ENCODE assay signal across 18 cellular contexts in the genomic region with DNA sequence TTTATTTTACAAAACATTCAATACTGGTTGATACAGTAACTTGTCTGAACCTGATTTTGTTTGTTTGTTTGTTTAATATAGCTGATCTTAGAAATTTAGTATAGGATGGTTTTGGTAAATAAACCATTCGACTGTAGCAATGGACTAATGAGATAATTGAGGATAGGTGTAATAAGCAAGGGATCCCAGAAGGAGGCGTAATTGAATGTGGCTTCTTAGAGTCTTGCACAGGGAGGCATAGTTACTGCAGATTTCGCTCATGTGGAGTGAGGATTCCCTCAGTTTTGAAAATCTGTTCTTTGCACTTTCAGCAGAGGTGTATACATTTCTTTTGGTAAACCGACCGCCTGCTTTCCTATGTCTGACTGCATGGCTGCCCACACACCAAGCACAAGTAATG.
A peak's percentile ranks its signal among the peaks of the same experiment; 100 is the strongest.
DNase-seq lines count a peak whose midpoint lies in the region; ATAC-seq and TF ChIP-seq lines count a peak whose summit lies in the region.
"Had no signal": no experiment of that assay in that cellular context is flagged by ENCODE, and none has a peak within 500 bp of the region (broad histone marks: within the 10 kb centered on the region; RNA-seq: fewer than 3 reads in every experiment).

No MANE protein-coding gene starts in this region.

- H3K36me3 ChIP-seq in DND-41 (ENCODE audit: insufficient read depth, low read length) (no peaks in the 10 kb centered on the region), WERI-Rb-1 (no peaks in the 10 kb centered on the region), thyroid gland (no peaks in the 10 kb centered on the region)
- H3K36me3 ChIP-seq: BLaER1, vagina had no signal

- no peak for DNase-seq in DND-41
- DNase-seq in KBM-7, result peak; percentile 9
- DNase-seq in WERI-Rb-1, result no peak
- DNase-seq in medulla oblongata (ENCODE audit: extremely low spot score), result peak; percentile 3
- no peak for DNase-seq in thyroid gland
- DNase-seq: activated CD4-positive, alpha-beta memory T cell treated with anti-CD3 and anti-CD28 coated beads, Interleukin-2, amount 10 ng/mL, durations not matched to agents 7 days and 5 days; activated effector memory CD4-positive, alpha-beta T cell treated with anti-CD3 and anti-CD28 coated beads, Interleukin-2, amount 50 U/mL, for 16 hours; effector memory CD4-positive, alpha-beta T cell; NCI-H1105 treated with DMSO at 0.1 percent for 48 hours; stimulated activated naive CD4-positive, alpha-beta T cell had no signal

- WGBS in thyroid gland, 2 donors, result 73% methylated on average over 5 of the region's 5 CpGs

- H4K20me1 ChIP-seq in DND-41 (ENCODE audit: insufficient read depth, low read length), result no peaks in the 10 kb centered on the region
- H4K20me1 ChIP-seq: BLaER1 had no signal

- intact Hi-C loops in thyroid gland (cut with DNase I), result no loop called here

- H3K4me1 ChIP-seq in DND-41 (ENCODE audit: insufficient read depth, low read length), result no peaks in the 10 kb centered on the region
- no peaks in the 10 kb centered on the region for H3K4me1 ChIP-seq in thyroid gland
- H3K4me1 ChIP-seq: BLaER1, vagina had no signal

- TF ChIP-seq POLR2A in thyroid gland (IDR thresholded peaks at IDR 0.05), result no peak

- H3K27ac ChIP-seq in DND-41 (ENCODE audit: low read length) (no peak overlapping the region), WERI-Rb-1 (no peak overlapping the region), thyroid gland (no peak overlapping the region)
- H3K27ac ChIP-seq: BLaER1, vagina had no signal

- H3K79me2 ChIP-seq in DND-41 (ENCODE audit: insufficient read depth, low read length), result no peaks in the 10 kb centered on the region

- no peak overlapping the region for H3K4me2 ChIP-seq in DND-41 (ENCODE audit: insufficient read depth, low read length)
- H3K4me2 ChIP-seq: BLaER1 had no signal

- no peak overlapping the region for H3K4me3 ChIP-seq in DND-41 (ENCODE audit: low read depth in 1 of 2, low read length in 2 of 2)
- H3K4me3 ChIP-seq in WERI-Rb-1 (ENCODE audit: low read depth, low read length), result no peak overlapping the region
- no peak overlapping the region for H3K4me3 ChIP-seq in thyroid gland (replicated peaks in 1 of 3)
- H3K4me3 ChIP-seq: BLaER1, vagina had no signal

- in situ Hi-C loops in KBM-7 (cut with MboI; ENCODE audit: low pct_unique_long_range_greater_than_20kb, low sequenced_read_pairs), result no loop called here

- H3K27me3 ChIP-seq in DND-41 (ENCODE audit: insufficient read depth, low read length, poor library complexity) (no peaks in the 10 kb centered on the region), WERI-Rb-1 (ENCODE audit: insufficient read depth, low read depth, severe bottlenecking) (no peaks in the 10 kb centered on the region), thyroid gland (no peaks in the 10 kb centered on the region)
- H3K27me3 ChIP-seq: BLaER1, vagina had no signal

- ATAC-seq in DND-41 (ENCODE audit: insufficient read depth, low read depth) (no peak), HG03108 (IDR thresholded peaks at IDR 0.05; ENCODE audit: unreplicated experiment) (no peak), HG03196 (IDR thresholded peaks at IDR 0.05; ENCODE audit: unreplicated experiment) (no peak), GM19452 (IDR thresholded peaks at IDR 0.05; ENCODE audit: unreplicated experiment) (no peak)
- ATAC-seq: left lobe of liver; natural killer cell treated with Interleukin-12 subunit alpha and Interleukin-12 subunit beta and Interleukin-15 and Interleukin-18, amount 100 ng/mL, for 72 hours; Right ventricle myocardium inferior had no signal

- TF ChIP-seq CTCF in DND-41 (IDR thresholded peaks at IDR 0.05; ENCODE audit: borderline replicate concordance, extremely low read depth, low read length, poor library complexity, severe bottlenecking), result peak; percentile 5
- peak; percentile 38; the same call in 1 of the 2 replicates for TF ChIP-seq CTCF in WERI-Rb-1 (IDR thresholded peaks at IDR 0.05; ENCODE audit: low read depth, low read length)
- no peak for TF ChIP-seq CTCF in thyroid gland (IDR thresholded peaks at IDR 0.05)

- H2AFZ ChIP-seq in DND-41 (ENCODE audit: low read depth, low read length), result no peak overlapping the region

- no peak overlapping the region for H3K9ac ChIP-seq in DND-41 (ENCODE audit: low read depth, low read length)
- H3K9ac ChIP-seq: BLaER1 had no signal

- no peaks in the 10 kb centered on the region for H3K9me3 ChIP-seq in DND-41 (ENCODE audit: insufficient read depth, low read length, severe bottlenecking)
- no peaks in the 10 kb centered on the region for H3K9me3 ChIP-seq in WERI-Rb-1 (ENCODE audit: severe bottlenecking)
- no peaks in the 10 kb centered on the region for H3K9me3 ChIP-seq in thyroid gland
- H3K9me3 ChIP-seq: BLaER1, vagina had no signal

Comparison
In these comparisons a context has a peak if more than half of its experiments do, and no peak if none do; other contexts are left out.
1. DNase-seq: peak in KBM-7 (single experiment) and medulla oblongata (single experiment); none in DND-41 (single experiment), WERI-Rb-1 (single experiment) and thyroid gland (0 of 2).
2. CTCF ChIP-seq: peak in DND-41 (single experiment) and WERI-Rb-1 (single experiment); none in thyroid gland (0 of 6).